Comparison of ENCODE assay signal across 12 cellular contexts in genomic region chr2:37776487-37776886, GRCh38.
DNase-seq lines count a peak whose midpoint lies in the region; ATAC-seq, FAIRE-seq and TF ChIP-seq lines count a peak whose summit lies in the region.
"Had no signal": no experiment of that assay in that cellular context is flagged by ENCODE, and none has a peak within 500 bp of the region (broad histone marks: within the 10 kb centered on the region; RNA-seq: fewer than 3 reads in every experiment).

No MANE protein-coding gene starts in this region.

- peak overlapping the region; percentile 67 to 93 for H4K8ac ChIP-seq in IMR-90 (ENCODE audit: low read depth in 2 of 2, low read length in 2 of 2)

- H3K9me3 Mint-ChIP-seq in activated naive CD8-positive, alpha-beta T cell treated with anti-CD3 and anti-CD28 coated beads for 36 hours = no peaks in the 10 kb centered on the region
- no peaks in the 10 kb centered on the region for H3K9me3 Mint-ChIP-seq in activated CD8-positive, alpha-beta T cell treated with anti-CD3 and anti-CD28 coated beads, Interleukin-2, amount 10 ng/mL, durations not matched to agents 7 days and 5 days (ENCODE audit: insufficient read depth)
- H3K9me3 Mint-ChIP-seq: activated T-cell treated with anti-CD3 and anti-CD28 coated beads, Interleukin-2, amount 50 U/mL, for 72 hours; natural killer cell treated with Interleukin-12 subunit alpha and Interleukin-12 subunit beta and Interleukin-15 and Interleukin-18, amount 100 ng/mL, for 72 hours had no signal

- H3K27me3 Mint-ChIP-seq in activated naive CD8-positive, alpha-beta T cell treated with anti-CD3 and anti-CD28 coated beads for 36 hours = no peaks in the 10 kb centered on the region
- no peaks in the 10 kb centered on the region for H3K27me3 Mint-ChIP-seq in activated CD8-positive, alpha-beta T cell treated with anti-CD3 and anti-CD28 coated beads, Interleukin-2, amount 10 ng/mL, durations not matched to agents 7 days and 5 days (ENCODE audit: low read depth)
- H3K27me3 Mint-ChIP-seq: natural killer cell treated with Interleukin-12 subunit alpha and Interleukin-12 subunit beta and Interleukin-15 and Interleukin-18, amount 100 ng/mL, for 72 hours had no signal

- H3K4me3 ChIP-seq in IMR-90 (ENCODE audit: insufficient read depth, low read depth, low read length) = no peak overlapping the region
- no peak overlapping the region for H3K4me3 ChIP-seq in bronchial epithelial cell (ENCODE audit: low read depth, low read length)
- H3K4me3 ChIP-seq in left lung = no peak overlapping the region

- peak overlapping the region; percentile 99 for H2BK20ac ChIP-seq in IMR-90 (ENCODE audit: low read depth, low read length)

- dilution Hi-C loops in IMR-90 (cut with HindIII; ENCODE audit: low sequenced_read_pairs, unreplicated experiment) = no loop called here

- peak overlapping the region; percentile 80; the same call in 2 of the 3 replicates for H2BK15ac ChIP-seq in IMR-90 (ENCODE audit: low read depth, low read length)

- peaks cover 61% of the 10 kb centered on the region for H3K4me1 ChIP-seq in IMR-90 (ENCODE audit: control insufficient read depth, insufficient read depth, low read length)
- H3K4me1 ChIP-seq in left lung = peaks cover 0 to 15% of the 10 kb centered on the region in 2 donors

- in situ Hi-C loops in IMR-90 (cut with MboI; ENCODE audit: low sequenced_read_pairs) = no loop called here

- H3K4me1 Mint-ChIP-seq in activated naive CD8-positive, alpha-beta T cell treated with anti-CD3 and anti-CD28 coated beads for 36 hours = no peaks in the 10 kb centered on the region
- H3K4me1 Mint-ChIP-seq in activated CD8-positive, alpha-beta T cell treated with anti-CD3 and anti-CD28 coated beads, Interleukin-2, amount 10 ng/mL, durations not matched to agents 7 days and 5 days (ENCODE audit: low read depth) = no peaks in the 10 kb centered on the region
- H3K4me1 Mint-ChIP-seq: T-cell had no signal

- H3K36me3 Mint-ChIP-seq in activated naive CD8-positive, alpha-beta T cell treated with anti-CD3 and anti-CD28 coated beads for 36 hours = no peaks in the 10 kb centered on the region
- no peaks in the 10 kb centered on the region for H3K36me3 Mint-ChIP-seq in activated CD8-positive, alpha-beta T cell treated with anti-CD3 and anti-CD28 coated beads, Interleukin-2, amount 10 ng/mL, durations not matched to agents 7 days and 5 days (ENCODE audit: low read depth)
- H3K36me3 Mint-ChIP-seq: natural killer cell treated with Interleukin-12 subunit alpha and Interleukin-12 subunit beta and Interleukin-15 and Interleukin-18, amount 100 ng/mL, for 72 hours; T-cell had no signal

- intact Hi-C loops in IMR-90 (cut with micrococcal nuclease) (no loop called here), left lung (cut with DNase I) (no loop called here)

- no peaks in the 10 kb centered on the region for H3K9me3 ChIP-seq in IMR-90 (ENCODE audit: control insufficient read depth, insufficient read depth, low read length)
- no peaks in the 10 kb centered on the region for H3K9me3 ChIP-seq in left lung

- peak overlapping the region; percentile 89 for H2AK9ac ChIP-seq in IMR-90 (replicated peaks; ENCODE audit: low read depth, low read length, poor library complexity)

- peaks cover 52% of the 10 kb centered on the region for H3K9me1 ChIP-seq in IMR-90 (ENCODE audit: insufficient read depth, low read length)

- peak overlapping the region; percentile 77 for H2AK5ac ChIP-seq in IMR-90 (ENCODE audit: low read depth, low read length)

- H3K4me2 ChIP-seq in IMR-90 (ENCODE audit: low read depth, low read length) = peak overlapping the region; percentile 36

- no peaks in the 10 kb centered on the region for H4K20me1 ChIP-seq in IMR-90 (ENCODE audit: insufficient read depth, low read length)

- CTCF ChIA-PET in IMR-90 (lab: Yijun Ruan, JAX) = interaction anchor here (0.7 to 1.1 kb wide), 4 partner anchors 19 to 107 kb away, joined by 3 to 4 read pairs (median 4); no protein-coding TSS in a partner anchor
- CTCF ChIA-PET in activated CD8-positive, alpha-beta T cell treated with anti-CD3 and anti-CD28 coated beads, Interleukin-2, amount 10 ng/mL, durations not matched to agents 7 days and 5 days (lab: Charles Lee) = interaction anchor here (1.5 kb wide), 1 partner anchor 361 kb away, joined by 3 read pairs; no protein-coding TSS in a partner anchor

- TF ChIP-seq CTCF in IMR-90 (conservative IDR thresholded peaks at IDR 0.05; ENCODE audit: low read depth, low read length) = no peak
- TF ChIP-seq CTCF in bronchial epithelial cell (IDR thresholded peaks at IDR 0.05; ENCODE audit: insufficient read depth, low read length, severe bottlenecking) = no peak
- TF ChIP-seq CTCF in left lung (IDR thresholded peaks at IDR 0.05) = no peak

- peak overlapping the region; percentile 100 for H2BK120ac ChIP-seq in IMR-90 (ENCODE audit: low read depth, low read length)

- peak overlapping the region; percentile 56 for H3K14ac ChIP-seq in IMR-90 (replicated peaks; ENCODE audit: low read depth, low read length)

- peak overlapping the region; percentile 69 for H3K27ac ChIP-seq in IMR-90 (ENCODE audit: insufficient read depth, low read length)
- no peak overlapping the region for H3K27ac ChIP-seq in left lung

- DNase-seq in 8988T (peak; percentile 57), IMR-90 (peak; percentile 93), bronchial epithelial cell (ENCODE audit: low read depth) (peak; percentile 83), left lung (no peak)
- no peak for DNase-seq in activated naive CD8-positive, alpha-beta T cell treated with anti-CD3 and anti-CD28 coated beads for 36 hours
- no peak for DNase-seq in activated CD8-positive, alpha-beta T cell treated with anti-CD3 and anti-CD28 coated beads, Interleukin-2, amount 10 ng/mL, durations not matched to agents 7 days and 5 days
- DNase-seq in activated T-cell treated with anti-CD3 and anti-CD28 coated beads, Interleukin-2, amount 50 U/mL, for 48 hours = no peak
- DNase-seq: activated T-cell treated with anti-CD3 and anti-CD28 coated beads, Interleukin-2, amount 50 U/mL, for 72 hours; T-cell had no signal

- TF ChIP-seq RAD21 in IMR-90 (IDR thresholded peaks at IDR 0.05; ENCODE audit: low read length) = 0 out of 2 replicates have a peak, but pooled peaks have one; percentile 3

- peak overlapping the region; percentile 87 for H4K5ac ChIP-seq in IMR-90 (ENCODE audit: low read depth, low read length)

- H3K27me3 ChIP-seq in IMR-90 (ENCODE audit: control insufficient read depth, insufficient read depth, low read length) = no peaks in the 10 kb centered on the region
- no peaks in the 10 kb centered on the region for H3K27me3 ChIP-seq in bronchial epithelial cell (ENCODE audit: control insufficient read depth, insufficient read depth, low read length)
- no peaks in the 10 kb centered on the region for H3K27me3 ChIP-seq in left lung

- H3K27ac Mint-ChIP-seq in activated naive CD8-positive, alpha-beta T cell treated with anti-CD3 and anti-CD28 coated beads for 36 hours = no peak overlapping the region
- H3K27ac Mint-ChIP-seq in activated CD8-positive, alpha-beta T cell treated with anti-CD3 and anti-CD28 coated beads, Interleukin-2, amount 10 ng/mL, durations not matched to agents 7 days and 5 days = no peak overlapping the region
- H3K27ac Mint-ChIP-seq: activated T-cell treated with anti-CD3 and anti-CD28 coated beads, Interleukin-2, amount 50 U/mL, for 72 hours; natural killer cell treated with Interleukin-12 subunit alpha and Interleukin-12 subunit beta and Interleukin-15 and Interleukin-18, amount 100 ng/mL, for 72 hours had no signal

- peak overlapping the region; percentile 98 for H2BK5ac ChIP-seq in IMR-90 (ENCODE audit: low read depth, low read length, poor library complexity, severe bottlenecking)

- ATAC-seq in IMR-90 (ENCODE audit: low read depth) = peak; percentile 40
- peak; percentile 54 for ATAC-seq in left lung
- ATAC-seq in HG02970 (IDR thresholded peaks at IDR 0.05; ENCODE audit: low FRiP score, unreplicated experiment) = no peak
- ATAC-seq in activated CD8-positive, alpha-beta T cell treated with anti-CD3 and anti-CD28 coated beads, Interleukin-2, amount 10 ng/mL, durations not matched to agents 7 days and 5 days = no peak
- ATAC-seq: activated T-cell treated with anti-CD3 and anti-CD28 coated beads, Interleukin-2, amount 50 U/mL, for 72 hours; natural killer cell treated with Interleukin-12 subunit alpha and Interleukin-12 subunit beta and Interleukin-15 and Interleukin-18, amount 100 ng/mL, for 72 hours; T-cell had no signal

- no peak for TF ChIP-seq POLR2A in IMR-90 (IDR thresholded peaks at IDR 0.05; ENCODE audit: low read depth, low read length)

- FAIRE-seq in bronchial epithelial cell (lab: Jason Lieb, UNC) = no peak
- FAIRE-seq: A204.1 had no signal

- H3K9ac ChIP-seq in IMR-90 (ENCODE audit: low read depth, low read length) = peak overlapping the region; percentile 52; the same call in 1 of the 2 replicates

- peak overlapping the region; percentile 99 for H4K91ac ChIP-seq in IMR-90 (ENCODE audit: insufficient read depth, low read depth, low read length)

- POLR2A ChIA-PET in IMR-90 (lab: Charles Lee; ENCODE audit: unreplicated experiment) = interaction anchor here (0.6 to 1.5 kb wide), 6 partner anchors 9 to 174 kb away, joined by 3 to 6 read pairs (median 4); no protein-coding TSS in a partner anchor
- POLR2A ChIA-PET in activated CD8-positive, alpha-beta T cell treated with anti-CD3 and anti-CD28 coated beads, Interleukin-2, amount 10 ng/mL, durations not matched to agents 7 days and 5 days (lab: Charles Lee) = no interaction called here

- peak overlapping the region; percentile 99 for H3K4ac ChIP-seq in IMR-90 (ENCODE audit: low read depth, low read length)

- peak overlapping the region; percentile 93 for H3K18ac ChIP-seq in IMR-90 (ENCODE audit: low read depth, low read length)

- H2AFZ ChIP-seq in IMR-90 (replicated peaks; ENCODE audit: low read length, poor library complexity) = peak overlapping the region; percentile 39

- H3K4me3 Mint-ChIP-seq in activated naive CD8-positive, alpha-beta T cell treated with anti-CD3 and anti-CD28 coated beads for 36 hours = no peak overlapping the region
- no peak overlapping the region for H3K4me3 Mint-ChIP-seq in activated CD8-positive, alpha-beta T cell treated with anti-CD3 and anti-CD28 coated beads, Interleukin-2, amount 10 ng/mL, durations not matched to agents 7 days and 5 days
- H3K4me3 Mint-ChIP-seq: activated T-cell treated with anti-CD3 and anti-CD28 coated beads, Interleukin-2, amount 50 U/mL, for 72 hours; natural killer cell treated with Interleukin-12 subunit alpha and Interleukin-12 subunit beta and Interleukin-15 and Interleukin-18, amount 100 ng/mL, for 72 hours; T-cell had no signal

- peak overlapping the region; percentile 98 for H3K23ac ChIP-seq in IMR-90 (ENCODE audit: low read depth, low read length)

- no TSS peak for BruUV-seq in IMR-90 (replicated peaks; lab: Mats Ljungman, UMichigan)

- H3K36me3 ChIP-seq in IMR-90 (ENCODE audit: control insufficient read depth, insufficient read depth, low read length) (no peaks in the 10 kb centered on the region), bronchial epithelial cell (ENCODE audit: control insufficient read depth, insufficient read depth, low read length) (no peaks in the 10 kb centered on the region), left lung (no peaks in the 10 kb centered on the region)

- H3K56ac ChIP-seq in IMR-90 (ENCODE audit: extremely low read depth, insufficient read depth, low read length) = peak overlapping the region; percentile 97

- no CpG with 5 or more reads among the region's 3 CpGs for WGBS in IMR-90 (ENCODE audit: extremely low coverage in 2 of 2, insufficient read length in 1 of 2), 2 experiments

- H3K79me1 ChIP-seq in IMR-90 (ENCODE audit: low read depth in 1 of 2, low read length in 2 of 2) = peaks cover 14 to 66% of the 10 kb centered on the region in 2 experiments; a peak in 3 of 4 replicates

Comparison
In these comparisons a context has a peak if more than half of its experiments do, and no peak if none do; other contexts are left out.
1. DNase-seq: peak in 8988T (single experiment), IMR-90 (single experiment) and bronchial epithelial cell (single experiment); none in left lung (0 of 2), activated naive CD8-positive, alpha-beta T cell treated with anti-CD3 and anti-CD28 coated beads for 36 hours (single experiment), activated CD8-positive, alpha-beta T cell treated with anti-CD3 and anti-CD28 coated beads, Interleukin-2, amount 10 ng/mL, durations not matched to agents 7 days and 5 days (single experiment) and activated T-cell treated with anti-CD3 and anti-CD28 coated beads, Interleukin-2, amount 50 U/mL, for 48 hours (0 of 2).
2. ATAC-seq: peak in IMR-90 (single experiment) and left lung (single experiment); none in HG02970 (single experiment) and activated CD8-positive, alpha-beta T cell treated with anti-CD3 and anti-CD28 coated beads, Interleukin-2, amount 10 ng/mL, durations not matched to agents 7 days and 5 days (single experiment).